In the genomic region with DNA sequence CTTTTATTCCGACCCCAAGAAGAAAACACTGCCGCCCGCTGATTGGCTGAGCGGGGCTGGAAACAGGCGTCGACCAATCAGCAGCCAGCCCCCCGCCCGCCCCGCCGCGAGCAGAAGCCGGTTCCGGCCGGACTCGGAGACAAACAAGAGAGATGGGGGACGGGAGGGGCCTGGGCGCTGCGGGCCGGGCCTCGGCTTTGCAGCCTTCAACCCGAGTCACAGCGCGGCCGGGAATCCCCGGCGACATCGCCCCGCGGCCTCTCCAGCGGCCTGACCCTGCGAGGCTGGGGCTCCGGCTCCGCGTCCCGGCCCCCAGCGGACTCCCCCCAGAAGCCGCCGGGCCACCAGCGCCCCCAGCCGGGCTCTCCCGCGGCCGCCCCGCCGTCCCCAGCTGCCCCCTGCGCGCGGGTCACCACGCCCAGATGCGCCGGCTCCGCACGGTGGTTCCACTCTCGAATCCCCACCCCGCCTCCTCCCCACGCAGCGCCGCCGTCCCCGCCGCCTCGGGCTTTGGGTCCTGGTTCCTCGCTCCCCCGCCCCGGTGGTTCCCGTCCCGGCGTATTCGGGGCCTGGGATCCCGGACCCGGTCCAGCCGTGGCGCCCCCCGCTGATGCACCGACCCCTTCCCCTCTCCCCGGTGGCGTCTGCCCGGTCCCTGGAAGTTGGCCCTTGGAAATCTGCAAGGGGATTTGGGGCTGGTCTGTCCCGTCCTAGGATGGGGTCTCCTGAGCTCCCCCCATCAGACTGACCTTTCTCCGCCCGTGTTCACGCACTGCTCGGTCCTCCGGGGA, we compare ENCODE assay signal across 1 cellular context.
TF ChIP-seq lines count a peak whose summit lies in the region.

No MANE protein-coding gene starts in this region.

TF ChIP-seq in H1, 55 proteins besides CTCF, POLR2A, EP300 and RAD21:
- TF ChIP-seq ZNF274 (IDR thresholded peaks at IDR 0.05; ENCODE audit: borderline replicate concordance, extremely low read depth, low read length) (no peak), POLR2AphosphoS5 (IDR thresholded peaks at IDR 0.05; ENCODE audit: low read depth, low read length) (0 out of 2 replicates have a peak, but pooled peaks have one; percentile 20), PHF8 (conservative IDR thresholded peaks at IDR 0.05; ENCODE audit: low read depth, low read length) (peak; percentile 59; the same call in 1 of the 2 replicates), SP1 (IDR thresholded peaks at IDR 0.05; ENCODE audit: low read depth, low read length) (peak; percentile 64; the same call in 1 of the 2 replicates), NRF1 (IDR thresholded peaks at IDR 0.05; ENCODE audit: low read depth, low read length) (no peak), TBP (IDR thresholded peaks at IDR 0.05; ENCODE audit: low read depth, low read length) (peak; percentile 68; the same call in 1 of the 2 replicates), YY1 (IDR thresholded peaks at IDR 0.05; ENCODE audit: low read depth, low read length) (peak; percentile 42; the same call in 1 of the 2 replicates), GTF2F1 (IDR thresholded peaks at IDR 0.05; ENCODE audit: borderline replicate concordance, low read depth, low read length) (no peak), TAF1 (IDR thresholded peaks at IDR 0.05; ENCODE audit: low read depth, low read length) (peak; percentile 76), RFX5 (IDR thresholded peaks at IDR 0.05; ENCODE audit: borderline replicate concordance, low read depth, low read length) (peak; percentile 54; the same call in 1 of the 2 replicates), SAP30 (IDR thresholded peaks at IDR 0.05; ENCODE audit: insufficient read depth, insufficient replicate concordance, low read length) (no peak), TAF7 (optimal IDR thresholded peaks at IDR 0.05; ENCODE audit: borderline replicate concordance, low read depth, low read length) (peak; percentile 10)
